ENCODE assay signal across 9 cellular contexts in the genomic region with DNA sequence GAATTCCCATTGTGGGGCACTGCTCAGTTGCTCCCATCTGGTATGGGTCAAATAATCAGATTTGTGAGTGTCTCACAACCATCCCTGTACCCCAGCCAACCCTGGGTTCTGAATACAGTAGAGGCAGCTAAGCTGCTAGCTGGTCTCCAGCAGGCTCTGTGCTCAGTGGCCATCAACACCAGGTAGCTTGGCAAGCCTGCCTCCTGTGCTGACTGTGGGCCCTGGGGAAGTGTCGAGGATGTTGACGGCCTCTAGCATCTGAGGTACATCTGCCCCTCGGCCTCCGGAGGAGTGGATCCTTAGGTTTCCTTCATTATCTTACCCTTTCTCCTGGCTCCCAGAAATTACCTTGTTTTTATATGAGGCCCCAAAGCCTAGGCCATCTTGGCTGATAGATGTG. TPM values are rescaled to one million over a fixed set of nuclear protein-coding genes. Genes with fewer than 3 reads are reported as not detected.
DNase-seq lines count a peak whose midpoint lies in the region; ATAC-seq, FAIRE-seq and TF ChIP-seq lines count a peak whose summit lies in the region.
"Had no signal": no experiment of that assay in that cellular context is flagged by ENCODE, and none has a peak within 500 bp of the region (broad histone marks: within the 10 kb centered on the region; RNA-seq: fewer than 3 reads in every experiment).

No MANE protein-coding gene starts in this region.

- no peaks in the 10 kb centered on the region for H3K9me3 Mint-ChIP-seq in CD8-positive, alpha-beta T cell

- no peaks in the 10 kb centered on the region for H3K36me3 ChIP-seq in CD8-positive, alpha-beta T cell (ENCODE audit: insufficient read depth, low read length)
- H3K36me3 ChIP-seq in Peyer's patch (no peaks in the 10 kb centered on the region), endothelial cell of umbilical vein (ENCODE audit: control insufficient read depth in 2 of 2, extremely low read depth in 1 of 2, insufficient read depth in 2 of 2, low read length in 2 of 2) (no peaks in the 10 kb centered on the region), sigmoid colon (no peaks in the 10 kb centered on the region)

- H3K4me1 ChIP-seq in CD8-positive, alpha-beta T cell (ENCODE audit: insufficient read depth, low read length), result peaks cover 93% of the 10 kb centered on the region
- H3K4me1 ChIP-seq in Peyer's patch (peaks cover 19 to 99% (median 62%) of the 10 kb centered on the region in 4 donors), endothelial cell of umbilical vein (ENCODE audit: control insufficient read depth, extremely low read depth, insufficient read depth, low read length) (peaks cover 31% of the 10 kb centered on the region), sigmoid colon (peaks cover 0 to 83% (median 81%) of the 10 kb centered on the region in 4 donors), foreskin keratinocyte (no peaks in the 10 kb centered on the region)

- no peak overlapping the region for H3K27ac ChIP-seq in CD8-positive, alpha-beta T cell (ENCODE audit: low read depth, low read length)
- H3K27ac ChIP-seq in Peyer's patch (peak overlapping the region; percentile 49 to 86 (median 66)), endothelial cell of umbilical vein (ENCODE audit: insufficient read depth, low read depth, low read length) (peak overlapping the region; percentile 39), sigmoid colon (peak overlapping the region; percentile 58 to 77 (median 65)), foreskin keratinocyte (no peak overlapping the region)

- no peaks in the 10 kb centered on the region for H3K27me3 Mint-ChIP-seq in CD8-positive, alpha-beta T cell (ENCODE audit: low read depth)

- POLR2A ChIA-PET in CD8-positive, alpha-beta T cell (lab: Charles Lee), result interaction anchor here (4.9 kb wide), 1 partner anchor 13 kb away, joined by 45 read pairs; a partner anchor contains a TSS
- POLR2A ChIA-PET in endothelial cell of umbilical vein (lab: Charles Lee), result no interaction called here

- peak overlapping the region; percentile 47 for H3K4me2 ChIP-seq in endothelial cell of umbilical vein (ENCODE audit: insufficient read depth, low read length)

- H3K27ac Mint-ChIP-seq in CD8-positive, alpha-beta T cell, result peak overlapping the region; percentile 90

- H2AFZ ChIP-seq in endothelial cell of umbilical vein (ENCODE audit: low read depth, low read length), result no peak overlapping the region

- BruUV-seq in endothelial cell of umbilical vein (replicated peaks; lab: Mats Ljungman, UMichigan), result no TSS peak

- FAIRE-seq in endothelial cell of umbilical vein (lab: Jason Lieb, UNC), result no peak

- peaks cover 38% of the 10 kb centered on the region for H3K36me3 Mint-ChIP-seq in CD8-positive, alpha-beta T cell

- intact Hi-C loops in CD8-positive, alpha-beta T cell (cut with DNase I, micrococcal nuclease), result no loop called here
- intact Hi-C loops in endothelial cell of umbilical vein (cut with micrococcal nuclease) (loop anchor here (2.0 kb wide), 1 partner anchor 13 kb away; a partner anchor contains a TSS), sigmoid colon (cut with DNase I) (no loop called here)

- no peak for TF ChIP-seq EP300 in sigmoid colon (IDR thresholded peaks at IDR 0.05)

- no peaks in the 10 kb centered on the region for H3K9me1 ChIP-seq in endothelial cell of umbilical vein (replicated peaks; ENCODE audit: control insufficient read depth, extremely low read depth, insufficient read depth, low read length)

- dilution Hi-C loops in endothelial cell of umbilical vein (cut with MboI; ENCODE audit: extremely low pct_ligation_motif_present, low sequenced_read_pairs), result no loop called here

- 66 to 83% methylated on average over 4 of the region's 4 CpGs for WGBS in sigmoid colon, 2 donors

- no peak for ATAC-seq in CD8-positive, alpha-beta T cell
- ATAC-seq in foreskin keratinocyte, result no peak

- no peak overlapping the region for H3K9ac ChIP-seq in endothelial cell of umbilical vein (replicated peaks; ENCODE audit: extremely low read depth, insufficient read depth, low read length)

- no peak overlapping the region for H3K4me3 ChIP-seq in CD8-positive, alpha-beta T cell (ENCODE audit: low read depth, low read length)
- H3K4me3 ChIP-seq in Peyer's patch (no peak overlapping the region), endothelial cell of umbilical vein (replicated peaks in 1 of 3; ENCODE audit: insufficient read depth in 1 of 3, low read depth in 1 of 3, low read length in 3 of 3) (no peak overlapping the region), sigmoid colon (no peak overlapping the region)

- H3K4me1 Mint-ChIP-seq in CD8-positive, alpha-beta T cell (ENCODE audit: low read depth), result peaks cover 91% of the 10 kb centered on the region

- peak overlapping the region; percentile 58 for H3K4me3 Mint-ChIP-seq in CD8-positive, alpha-beta T cell

- peaks cover 9% of the 10 kb centered on the region for H4K20me1 ChIP-seq in endothelial cell of umbilical vein (replicated peaks; ENCODE audit: control insufficient read depth, extremely low read depth, insufficient read depth, low read length)

- no peak for DNase-seq in CD8-positive, alpha-beta T cell
- no peak for DNase-seq in Peyer's patch
- no peak for DNase-seq in endothelial cell of umbilical vein (ENCODE audit: low read depth, low spot score)
- DNase-seq in sigmoid colon, result no peak
- DNase-seq in NCI-H187 (lab: John Stamatoyannopoulos, UW), result no peak
- no peak for DNase-seq in cerebellum (ENCODE audit: low spot score)
- no peak for DNase-seq in HCEC 1CT
- DNase-seq in foreskin keratinocyte, result no peak
- DNase-seq: NCI-H1092 treated with DMSO at 0.1 percent for 48 hours had no signal

- TF ChIP-seq POLR2A in Peyer's patch (IDR thresholded peaks at IDR 0.05) (no peak), endothelial cell of umbilical vein (IDR thresholded peaks at IDR 0.05; ENCODE audit: low read depth, low read length) (no peak), sigmoid colon (IDR thresholded peaks at IDR 0.05) (no peak)

- H3K9me3 ChIP-seq in CD8-positive, alpha-beta T cell (ENCODE audit: low read length), result no peaks in the 10 kb centered on the region
- H3K9me3 ChIP-seq in Peyer's patch (no peaks in the 10 kb centered on the region), endothelial cell of umbilical vein (replicated peaks; ENCODE audit: control insufficient read depth, insufficient read depth, low read length) (no peaks in the 10 kb centered on the region), sigmoid colon (no peaks in the 10 kb centered on the region)

- H3K79me2 ChIP-seq in endothelial cell of umbilical vein (ENCODE audit: control insufficient read depth, insufficient read depth, low read length), result peaks cover 99% of the 10 kb centered on the region

- no peaks in the 10 kb centered on the region for H3K27me3 ChIP-seq in CD8-positive, alpha-beta T cell (ENCODE audit: insufficient read depth, low read length)
- no peaks in the 10 kb centered on the region for H3K27me3 ChIP-seq in Peyer's patch
- no peaks in the 10 kb centered on the region for H3K27me3 ChIP-seq in endothelial cell of umbilical vein (ENCODE audit: control insufficient read depth in 2 of 2, insufficient read depth in 2 of 2, low read length in 2 of 2)
- H3K27me3 ChIP-seq in sigmoid colon, result no peaks in the 10 kb centered on the region
- no peaks in the 10 kb centered on the region for H3K27me3 ChIP-seq in foreskin keratinocyte

- no peak for TF ChIP-seq CTCF in CD8-positive, alpha-beta T cell (IDR thresholded peaks at IDR 0.05)
- TF ChIP-seq CTCF in Peyer's patch (IDR thresholded peaks at IDR 0.05) (no peak), endothelial cell of umbilical vein (IDR thresholded peaks at IDR 0.05; ENCODE audit: extremely low read depth in 1 of 2, insufficient read depth in 1 of 2, low read depth in 1 of 2, low read length in 2 of 2) (no peak), sigmoid colon (IDR thresholded peaks at IDR 0.05) (no peak), foreskin keratinocyte (conservative IDR thresholded peaks at IDR 0.05) (no peak)

- CTCF ChIA-PET in CD8-positive, alpha-beta T cell (lab: Charles Lee), result interaction anchor here (1.0 kb wide), 1 partner anchor 63 kb away, joined by 3 read pairs; a partner anchor contains a TSS
- CTCF ChIA-PET in endothelial cell of umbilical vein (lab: Charles Lee), result interaction anchor here (0.7 to 1.8 kb wide), 4 partner anchors 10 to 24 kb away, joined by 3 to 11 read pairs (median 3); no protein-coding TSS in a partner anchor

RNA-seq across cellular contexts. Expression of a gene that starts 13.3 kb away (rescaled TPM):
- 100 to 1,000 TPM; 130 to 134 TPM for total RNA-seq in CD8-positive, alpha-beta T cell
- total RNA-seq in Peyer's patch (10 to 100 TPM; 42.2 to 99.0 (median 50.1) TPM), endothelial cell of umbilical vein (67.5 and 71.4 TPM in 2 replicates), sigmoid colon (10 to 100 TPM; 28.5 to 51.0 (median 40.4) TPM), cerebellum (45.0 TPM), foreskin keratinocyte (45.0 and 45.7 TPM in 2 replicates)
- polyA plus RNA-seq in endothelial cell of umbilical vein (56.9 and 64.3 TPM in 2 replicates), sigmoid colon (10 to 100 TPM; 19.8 to 39.4 (median 31.2) TPM), foreskin keratinocyte (26.0 and 30.1 TPM in 2 replicates)
- polyA plus RNA-seq in endothelial cell of umbilical vein (2011; cell fraction: cytosol; rRNA removed), result 71.9 and 85.2 TPM in 2 replicates
- 65.4 and 73.0 TPM in 2 replicates for polyA plus RNA-seq in endothelial cell of umbilical vein (2011; cell fraction: nucleus; rRNA removed)
- 45.8 and 52.5 TPM in 2 replicates for polyA plus RNA-seq in endothelial cell of umbilical vein (2012)
- 60.7 and 73.2 TPM in 2 replicates for polyA minus RNA-seq in endothelial cell of umbilical vein
- 34.3 TPM for polyA minus RNA-seq in endothelial cell of umbilical vein (2011; cell fraction: cytosol; rRNA and poly(A)+ RNA removed)
- 49.9 and 57.5 TPM in 2 replicates for polyA minus RNA-seq in endothelial cell of umbilical vein (2011; cell fraction: nucleus; rRNA and poly(A)+ RNA removed)

RNA-seq across cellular contexts. Expression of a gene that starts 54.3 kb away (rescaled TPM):
- 10 to 100 TPM; 29.0 to 30.2 TPM for total RNA-seq in CD8-positive, alpha-beta T cell
- total RNA-seq in Peyer's patch, result 10 to 100 TPM; 38.2 to 77.6 (median 51.2) TPM
- total RNA-seq in endothelial cell of umbilical vein, result 32.0 and 32.1 TPM in 2 replicates
- polyA plus RNA-seq in endothelial cell of umbilical vein, result 12.3 TPM in 2 replicates
- polyA plus RNA-seq in endothelial cell of umbilical vein (2011; cell fraction: cytosol; rRNA removed), result 11.5 and 12.2 TPM in 2 replicates
- 37.7 and 38.6 TPM in 2 replicates for polyA plus RNA-seq in endothelial cell of umbilical vein (2011; cell fraction: nucleus; rRNA removed)
- polyA plus RNA-seq in endothelial cell of umbilical vein (2012), result 13.8 and 13.9 TPM in 2 replicates
- polyA minus RNA-seq in endothelial cell of umbilical vein, result 23.4 and 26.9 TPM in 2 replicates
- 9.9 TPM for polyA minus RNA-seq in endothelial cell of umbilical vein (2011; cell fraction: cytosol; rRNA and poly(A)+ RNA removed)
- 44.1 and 45.2 TPM in 2 replicates for polyA minus RNA-seq in endothelial cell of umbilical vein (2011; cell fraction: nucleus; rRNA and poly(A)+ RNA removed)
- total RNA-seq in sigmoid colon, result 10 to 100 TPM; 17.4 to 32.4 (median 20.1) TPM
- polyA plus RNA-seq in sigmoid colon, result 10 to 100 TPM in 1 of 3 donors, 1 to 10 TPM in 2; 6.0 to 16.1 (median 6.9) TPM
- total RNA-seq in cerebellum, result 27.9 TPM
- 13.4 and 13.5 TPM in 2 replicates for total RNA-seq in foreskin keratinocyte
- polyA plus RNA-seq in foreskin keratinocyte, result 4.9 and 5.6 TPM in 2 replicates

Comparison
In these comparisons a context has a peak if more than half of its experiments do, and no peak if none do; other contexts are left out.
1. H3K27ac ChIP-seq: peak in Peyer's patch (4 of 4), endothelial cell of umbilical vein (single experiment) and sigmoid colon (4 of 4); none in CD8-positive, alpha-beta T cell (single experiment) and foreskin keratinocyte (single experiment).